ENCODE assay signal across 8 cellular contexts in genomic region chr17:38315497-38315896, GRCh38. TPM values are rescaled to one million over a fixed set of nuclear protein-coding genes. Genes with fewer than 3 reads are reported as not detected.
"Had no signal": no experiment of that assay in that cellular context is flagged by ENCODE, and none has a peak within 500 bp of the region (broad histone marks: within the 10 kb centered on the region; RNA-seq: fewer than 3 reads in every experiment).

No MANE protein-coding gene starts in this region.

- H3K9me3 Mint-ChIP-seq: IgD-negative memory B cell had no signal

- ATAC-seq: HepG2, K562 had no signal

- H3K27me3 Mint-ChIP-seq: IgD-negative memory B cell had no signal

- DNase-seq: IMR-90, KBM-7, KG1 had no signal

- H3K27ac ChIP-seq: HL-60 had no signal

- H3K27ac Mint-ChIP-seq: IgD-negative memory B cell had no signal

- H3K4me3 Mint-ChIP-seq: IgD-negative memory B cell had no signal

- H3K4me3 ChIP-seq: K562 had no signal

RNA-seq across cellular contexts. Expression of gene GPR179, which starts 28.3 kb away (rescaled TPM):
- total RNA-seq: HepG2, HT1080, IMR-90, K562 had no signal
- polyA plus RNA-seq: IgD-negative memory B cell, IMR-90, K562 had no signal
